In genomic region chr16:2874032-2874431, GRCh38 we compare ENCODE assay signal across 22 cellular contexts. TPM values are rescaled to one million over a fixed set of nuclear protein-coding genes. Genes with fewer than 3 reads are reported as not detected.
DNase-seq lines count a peak whose midpoint lies in the region; ATAC-seq, FAIRE-seq and TF ChIP-seq lines count a peak whose summit lies in the region.
"Had no signal": no experiment of that assay in that cellular context is flagged by ENCODE, and none has a peak within 500 bp of the region (broad histone marks: within the 10 kb centered on the region; RNA-seq: fewer than 3 reads in every experiment).

No MANE protein-coding gene starts in this region.

- no peaks in the 10 kb centered on the region for H3F3A ChIP-seq in PC-3 (ENCODE audit: low read length, unreplicated experiment)

- in situ Hi-C loops in HepG2 (cut with HindIII; ENCODE audit: extremely low pct_ligation_motif_present, low pct_unique_long_range_greater_than_20kb): loop anchor here (5.0 kb wide), 2 partner anchors 37 to 38 kb away; partner anchors contain the start of gene FLYWCH1

- no peak for FAIRE-seq in HepG2 (lab: Jason Lieb, UNC)

- BruUV-seq in HepG2 (replicated peaks; lab: Mats Ljungman, UMichigan): no TSS peak
- no TSS peak for BruUV-seq in PC-3 (replicated peaks; lab: Mats Ljungman, UMichigan)

- H3K4me2 ChIP-seq in HepG2 (ENCODE audit: low read depth, low read length): peak overlapping the region; percentile 71
- no peak overlapping the region for H3K4me2 ChIP-seq in PC-3 (ENCODE audit: low read length)

- TF ChIP-seq RAD21 in HepG2 (CRISPR knock-in tag; IDR thresholded peaks at IDR 0.05): no peak

- H3K79me2 ChIP-seq in HepG2 (ENCODE audit: insufficient read depth, low read length) (no peaks in the 10 kb centered on the region), PC-3 (ENCODE audit: low read length) (no peaks in the 10 kb centered on the region)

- no peak overlapping the region for H3K27ac ChIP-seq in HepG2 (ENCODE audit: extremely low read length, insufficient read depth, low read length)
- H3K27ac ChIP-seq in right lobe of liver: no peak overlapping the region
- H3K27ac ChIP-seq in PC-3 (ENCODE audit: low read length): no peak overlapping the region
- H3K27ac ChIP-seq in lower lobe of right lung: no peak overlapping the region

- intact Hi-C loops in HepG2 (cut with micrococcal nuclease; ENCODE audit: unreplicated experiment) (loop anchor here (2.0 kb wide), 2 partner anchors 31 to 45 kb away; no protein-coding TSS in a partner anchor), right lobe of liver (cut with DNase I) (no loop called here), PC-3 (cut with micrococcal nuclease) (loop anchor here (2.0 kb wide), 2 partner anchors 45 to 53 kb away; no protein-coding TSS in a partner anchor), lower lobe of right lung (cut with DNase I) (loop anchor here (10.0 kb wide), 1 partner anchor 51 kb away; no protein-coding TSS in a partner anchor)

- no peaks in the 10 kb centered on the region for H3K9me3 ChIP-seq in HepG2 (ENCODE audit: low read length)
- H3K9me3 ChIP-seq in right lobe of liver: no peaks in the 10 kb centered on the region
- no peaks in the 10 kb centered on the region for H3K9me3 ChIP-seq in PC-3 (ENCODE audit: low read length)
- no peaks in the 10 kb centered on the region for H3K9me3 ChIP-seq in lower lobe of right lung

- peaks cover 28% of the 10 kb centered on the region for H3K4me1 ChIP-seq in HepG2 (ENCODE audit: insufficient read depth, low read length)
- H3K4me1 ChIP-seq in right lobe of liver: peaks cover 0 to 1% (median 0%) of the 10 kb centered on the region in 4 donors
- no peaks in the 10 kb centered on the region for H3K4me1 ChIP-seq in PC-3 (ENCODE audit: insufficient read depth, low read length)
- H3K4me1 ChIP-seq in lower lobe of right lung: no peaks in the 10 kb centered on the region

- ATAC-seq in HepG2 (no peak), right lobe of liver (no peak), PC-3 (no peak), lower lobe of right lung (no peak), HG03460 (IDR thresholded peaks at IDR 0.05; ENCODE audit: unreplicated experiment) (no peak)
- ATAC-seq in activated naive CD4-positive, alpha-beta T cell treated with anti-CD3 and anti-CD28 coated beads, Interleukin-2, amount 50 U/mL, for 72 hours: no peak

- TF ChIP-seq CTCF in HepG2 (CRISPR knock-in tag; IDR thresholded peaks at IDR 0.05) (no peak), right lobe of liver (IDR thresholded peaks at IDR 0.05) (no peak), PC-3 (conservative IDR thresholded peaks at IDR 0.05; ENCODE audit: low read depth, low read length) (no peak), lower lobe of right lung (IDR thresholded peaks at IDR 0.05) (no peak)

- POLR2A ChIA-PET in HepG2 (lab: Yijun Ruan, JAX): no interaction called here
- POLR2A ChIA-PET in PC-3 (lab: Charles Lee; ENCODE audit: unreplicated experiment): no interaction called here

- H4K20me1 ChIP-seq in HepG2 (ENCODE audit: insufficient read depth, low read length): no peaks in the 10 kb centered on the region
- no peaks in the 10 kb centered on the region for H4K20me1 ChIP-seq in PC-3 (ENCODE audit: low read length)

- H3K9me2 ChIP-seq in PC-3 (replicated peaks; ENCODE audit: low read length): no peaks in the 10 kb centered on the region

- DNase-seq in HepG2 (ENCODE audit: low spot score) (no peak), right lobe of liver (no peak), PC-3 (no peak), lower lobe of right lung (peak; percentile 2), NCI-H1930 (lab: John Stamatoyannopoulos, UW) (no peak), NOMO-1 treated with DMSO at 0.1 percent for 48 hours (lab: John Stamatoyannopoulos, UW; ENCODE audit: unreplicated experiment) (no peak)
- no peak for DNase-seq in activated naive CD4-positive, alpha-beta T cell treated with anti-CD3 and anti-CD28 coated beads, Interleukin-2, amount 50 U/mL, for 72 hours (ENCODE audit: low spot score in 2 of 2)
- DNase-seq: activated CD4-positive, alpha-beta T cell treated with anti-CD3 and anti-CD28 coated beads for 4 hours; HFFc6; NCI-H1092; NCI-H526 treated with DMSO at 0.1 percent for 48 hours; SIG-M5; stimulated activated CD4-positive, alpha-beta T cell treated with anti-CD3 and anti-CD28 coated beads, Interleukin-12 subunit alpha, Interleukin-12 subunit beta, amount 100 ng/mL, for 4 hours; T-helper 1 cell had no signal

- H3K4me3 ChIP-seq in HepG2 (replicated peaks in 1 of 3; ENCODE audit: insufficient read depth in 1 of 3, low read depth in 2 of 3, low read length in 3 of 3) (peak overlapping the region in 1 of 3 experiments; percentile 58; a peak in 1 of 6 replicates), right lobe of liver (no peak overlapping the region), PC-3 (ENCODE audit: low read length) (no peak overlapping the region), lower lobe of right lung (no peak overlapping the region)

- H3K36me3 ChIP-seq in HepG2 (replicated peaks in 1 of 2; ENCODE audit: control insufficient read depth in 1 of 2, insufficient read depth in 2 of 2, low read length in 2 of 2): no peaks in the 10 kb centered on the region
- H3K36me3 ChIP-seq in right lobe of liver: no peaks in the 10 kb centered on the region
- no peaks in the 10 kb centered on the region for H3K36me3 ChIP-seq in PC-3 (ENCODE audit: low read depth, low read length)
- no peaks in the 10 kb centered on the region for H3K36me3 ChIP-seq in lower lobe of right lung

- H2AFZ ChIP-seq in HepG2 (ENCODE audit: low read length): peak overlapping the region; percentile 24
- H2AFZ ChIP-seq in PC-3 (ENCODE audit: low read length): peak overlapping the region; percentile 38; the same call in 1 of the 2 replicates

- TF ChIP-seq POLR2A in HepG2 (IDR thresholded peaks at IDR 0.05; ENCODE audit: insufficient read depth in 1 of 2, low read depth in 2 of 2, low read length in 2 of 2): no peak
- no peak for TF ChIP-seq POLR2A in right lobe of liver (IDR thresholded peaks at IDR 0.05)

- H3K36me3 Mint-ChIP-seq in activated naive CD4-positive, alpha-beta T cell treated with anti-CD3 and anti-CD28 coated beads, Interleukin-2, amount 50 U/mL, for 72 hours: no peaks in the 10 kb centered on the region
- H3K36me3 Mint-ChIP-seq: activated naive CD4-positive, alpha-beta T cell treated with anti-CD3 and anti-CD28 coated beads, Interleukin-2, amount 10 ng/mL, durations not matched to agents 7 days and 5 days; type B pancreatic cell had no signal

- no peaks in the 10 kb centered on the region for H3K9me3 Mint-ChIP-seq in activated naive CD4-positive, alpha-beta T cell treated with anti-CD3 and anti-CD28 coated beads, Interleukin-2, amount 50 U/mL, for 72 hours
- H3K9me3 Mint-ChIP-seq: activated naive CD4-positive, alpha-beta T cell treated with anti-CD3 and anti-CD28 coated beads, Interleukin-2, amount 10 ng/mL, durations not matched to agents 7 days and 5 days; dendritic cell treated with granulocyte-macrophage colony-stimulating factor and Interleukin-4, amounts not matched to agents 40 ng/mL and 50 ng/mL, for 4 days; HFFc6; stimulated activated naive CD8-positive, alpha-beta T cell treated with anti-CD3 and anti-CD28 coated beads, Interleukin-15, amount 100 ng/mL, for 72 hours; type B pancreatic cell had no signal

- no peaks in the 10 kb centered on the region; a peak in 1 of 5 replicates for H3K27me3 ChIP-seq in HepG2 (ENCODE audit: control insufficient read depth in 1 of 2, insufficient read depth in 2 of 2, low read length in 2 of 2)
- no peaks in the 10 kb centered on the region for H3K27me3 ChIP-seq in right lobe of liver
- H3K27me3 ChIP-seq in PC-3 (ENCODE audit: low read length): no peaks in the 10 kb centered on the region
- no peaks in the 10 kb centered on the region for H3K27me3 ChIP-seq in lower lobe of right lung (ENCODE audit: low read depth)

- WGBS in HepG2 (ENCODE audit: low lambda C conversion rate): 16% methylated on average over 6 of the region's 6 CpGs
- WGBS in right lobe of liver (ENCODE audit: insufficient coverage, low coverage, low lambda C conversion rate, missing lambda C conversion rate): 52% methylated on average over 6 of the region's 6 CpGs

- CTCF ChIA-PET in HepG2 (lab: Yijun Ruan, JAX; ENCODE audit: low intra/inter-chr PET ratio, low total read pairs): interaction anchor here (1.6 to 2.1 kb wide), 3 partner anchors 31 to 53 kb away, joined by 6 to 24 read pairs (median 7); no protein-coding TSS in a partner anchor
- CTCF ChIA-PET in PC-3 (lab: Charles Lee): no interaction called here

- TF ChIP-seq EP300 in HepG2 (IDR thresholded peaks at IDR 0.05; ENCODE audit: low read depth in 2 of 2, low read length in 2 of 2) (no peak), HepG2 (CRISPR knock-in tag; IDR thresholded peaks at IDR 0.05; ENCODE audit: borderline replicate concordance) (no peak)

- H3K9ac ChIP-seq in HepG2 (ENCODE audit: insufficient read depth, low read depth, low read length) (no peak overlapping the region), PC-3 (ENCODE audit: low read length) (no peak overlapping the region)

- H3K27ac Mint-ChIP-seq in activated naive CD4-positive, alpha-beta T cell treated with anti-CD3 and anti-CD28 coated beads, Interleukin-2, amount 50 U/mL, for 72 hours: no peak overlapping the region
- H3K27ac Mint-ChIP-seq: activated naive CD4-positive, alpha-beta T cell treated with anti-CD3 and anti-CD28 coated beads, Interleukin-2, amount 10 ng/mL, durations not matched to agents 7 days and 5 days; dendritic cell treated with granulocyte-macrophage colony-stimulating factor and Interleukin-4, amounts not matched to agents 40 ng/mL and 50 ng/mL, for 4 days; HFFc6; stimulated activated naive CD8-positive, alpha-beta T cell treated with anti-CD3 and anti-CD28 coated beads, Interleukin-15, amount 100 ng/mL, for 72 hours; type B pancreatic cell had no signal

RNA-seq across cellular contexts. Expression of gene FLYWCH2, which starts 9.0 kb away (rescaled TPM):
- total RNA-seq in HepG2 (2016; rRNA removed; fragmentation: Illumina TruSeq; extraction: Trizol): 19.8 and 20.2 TPM in 2 replicates
- 13.2 and 27.5 TPM in 2 replicates for total RNA-seq in HepG2 (2016; cell fraction: cytosol; rRNA removed; fragmentation: Illumina TruSeq; extraction: Trizol; ENCODE audit: low read depth)
- total RNA-seq in HepG2 (2016; cell fraction: insoluble cytoplasmic fraction; rRNA removed; fragmentation: Illumina TruSeq; extraction: Trizol): 17.6 and 22.1 TPM in 2 replicates
- total RNA-seq in HepG2 (2016; cell fraction: membrane; rRNA removed; fragmentation: Illumina TruSeq; extraction: Trizol): 15.1 and 28.9 TPM in 2 replicates
- total RNA-seq in HepG2 (2016; cell fraction: nucleus; rRNA removed; fragmentation: Illumina TruSeq; extraction: Trizol): 7.3 and 8.3 TPM in 2 replicates
- polyA plus RNA-seq in HepG2 (2011; rRNA removed): 16.9 and 17.3 TPM in 2 replicates
- polyA plus RNA-seq in HepG2 (2011; cell fraction: cytosol; rRNA removed): 20.3 and 34.0 TPM in 2 replicates
- 18.3 and 20.0 TPM in 2 replicates for polyA plus RNA-seq in HepG2 (2011; cell fraction: nucleus; rRNA removed)
- 10.2 and 14.8 TPM in 2 replicates for polyA plus RNA-seq in HepG2 (2012)
- polyA plus RNA-seq in HepG2 (2016; cell fraction: cytosol; fragmentation: Illumina TruSeq; extraction: Trizol; ENCODE audit: low read depth): 15.2 and 26.7 TPM in 2 replicates
- 21.6 and 24.2 TPM in 2 replicates for polyA plus RNA-seq in HepG2 (2016; cell fraction: insoluble cytoplasmic fraction; fragmentation: Illumina TruSeq; extraction: Trizol; ENCODE audit: low read depth)
- 15.5 and 29.2 TPM in 2 replicates for polyA plus RNA-seq in HepG2 (2016; cell fraction: membrane; fragmentation: Illumina TruSeq; extraction: Trizol; ENCODE audit: low read depth)
- polyA plus RNA-seq in HepG2 (2016; cell fraction: nucleus; fragmentation: Illumina TruSeq; extraction: Trizol; ENCODE audit: insufficient read depth, low read depth): 16.2 and 16.3 TPM in 2 replicates
- 9.8 and 35.9 TPM in 2 replicates for polyA minus RNA-seq in HepG2 (2011; rRNA and poly(A)+ RNA removed; ENCODE audit: low replicate concordance)
- 10.9 and 11.7 TPM in 2 replicates for polyA minus RNA-seq in HepG2 (2011; cell fraction: cytosol; rRNA and poly(A)+ RNA removed)
- 4.0 and 4.9 TPM in 2 replicates for polyA minus RNA-seq in HepG2 (2011; cell fraction: nucleus; rRNA and poly(A)+ RNA removed)
- 10 to 100 TPM in 2 of 6 experiments, 1 to 10 TPM in 4; 3.6 to 18.9 (median 5.6) TPM for total RNA-seq in right lobe of liver
- 92.0 and 100 TPM in 2 replicates for total RNA-seq in PC-3 (2014; rRNA removed)
- total RNA-seq in lower lobe of right lung: 27.8 TPM
- 10 to 100 TPM in 1 of 2 donors, 1 to 10 TPM in 1; 9.4 to 17.4 TPM for total RNA-seq in activated naive CD4-positive, alpha-beta T cell treated with anti-CD3 and anti-CD28 coated beads, Interleukin-2, amount 50 U/mL, for 72 hours

RNA-seq across cellular contexts. Expression of gene PRSS22, which starts 16.1 kb away (rescaled TPM):
- total RNA-seq in HepG2 (2016; rRNA removed; fragmentation: Illumina TruSeq; extraction: Trizol) (0.24 TPM in 1 of 2 replicates, not detected in the other), right lobe of liver (1 to 10 TPM in 2 of 6 experiments, under 1 TPM in 3, not detected in 1; 0.18 to 2.1 (median 0.84) TPM), PC-3 (2014; rRNA removed) (36.9 and 42.5 TPM in 2 replicates), lower lobe of right lung (15.3 TPM)
- not detected in 2 replicates for total RNA-seq in HepG2 (2016; cell fraction: cytosol; rRNA removed; fragmentation: Illumina TruSeq; extraction: Trizol; ENCODE audit: low read depth)
- 0.15 TPM in 1 of 2 replicates, not detected in the other for total RNA-seq in HepG2 (2016; cell fraction: insoluble cytoplasmic fraction; rRNA removed; fragmentation: Illumina TruSeq; extraction: Trizol)
- total RNA-seq in HepG2 (2016; cell fraction: membrane; rRNA removed; fragmentation: Illumina TruSeq; extraction: Trizol): not detected in 2 replicates
- total RNA-seq in HepG2 (2016; cell fraction: nucleus; rRNA removed; fragmentation: Illumina TruSeq; extraction: Trizol): not detected in 2 replicates
- 0.24 and 0.32 TPM in 2 replicates for polyA plus RNA-seq in HepG2 (2011; rRNA removed)
- polyA plus RNA-seq in HepG2 (2011; cell fraction: cytosol; rRNA removed): 0.26 and 0.27 TPM in 2 replicates
- polyA plus RNA-seq in HepG2 (2011; cell fraction: nucleus; rRNA removed): 0.87 and 0.88 TPM in 2 replicates
- not detected in 2 replicates for polyA plus RNA-seq in HepG2 (2012)
- polyA plus RNA-seq in HepG2 (2016; cell fraction: cytosol; fragmentation: Illumina TruSeq; extraction: Trizol; ENCODE audit: low read depth): not detected in 2 replicates
- not detected in 2 replicates for polyA plus RNA-seq in HepG2 (2016; cell fraction: insoluble cytoplasmic fraction; fragmentation: Illumina TruSeq; extraction: Trizol; ENCODE audit: low read depth)
- polyA plus RNA-seq in HepG2 (2016; cell fraction: membrane; fragmentation: Illumina TruSeq; extraction: Trizol; ENCODE audit: low read depth): not detected in 2 replicates
- 0.57 TPM in 1 of 2 replicates, not detected in the other for polyA plus RNA-seq in HepG2 (2016; cell fraction: nucleus; fragmentation: Illumina TruSeq; extraction: Trizol; ENCODE audit: insufficient read depth, low read depth)
- 0.42 and 1.0 TPM in 2 replicates for polyA minus RNA-seq in HepG2 (2011; rRNA and poly(A)+ RNA removed; ENCODE audit: low replicate concordance)
- not detected in 2 replicates for polyA minus RNA-seq in HepG2 (2011; cell fraction: cytosol; rRNA and poly(A)+ RNA removed)
- polyA minus RNA-seq in HepG2 (2011; cell fraction: nucleus; rRNA and poly(A)+ RNA removed): not detected in 2 replicates
- total RNA-seq in activated naive CD4-positive, alpha-beta T cell treated with anti-CD3 and anti-CD28 coated beads, Interleukin-2, amount 50 U/mL, for 72 hours: under 1 TPM in 1 of 2 donors, not detected in 1; 0.34 TPM
- total RNA-seq: cardiac septum, glomerular endothelial cell, HFFc6, occipital lobe had no signal

RNA-seq across cellular contexts. Expression of gene FLYWCH1, which starts 37.7 kb away (rescaled TPM):
- total RNA-seq in HepG2 (2016; rRNA removed; fragmentation: Illumina TruSeq; extraction: Trizol) (9.9 and 12.4 TPM in 2 replicates), right lobe of liver (10 to 100 TPM in 5 of 6 experiments, 1 to 10 TPM in 1; 9.3 to 19.8 (median 15.1) TPM), PC-3 (2014; rRNA removed) (41.4 and 54.7 TPM in 2 replicates), lower lobe of right lung (34.7 TPM)
- total RNA-seq in HepG2 (2016; cell fraction: cytosol; rRNA removed; fragmentation: Illumina TruSeq; extraction: Trizol; ENCODE audit: low read depth): 2.1 and 2.4 TPM in 2 replicates
- total RNA-seq in HepG2 (2016; cell fraction: insoluble cytoplasmic fraction; rRNA removed; fragmentation: Illumina TruSeq; extraction: Trizol): 7.4 and 12.0 TPM in 2 replicates
- 5.7 and 6.7 TPM in 2 replicates for total RNA-seq in HepG2 (2016; cell fraction: membrane; rRNA removed; fragmentation: Illumina TruSeq; extraction: Trizol)
- total RNA-seq in HepG2 (2016; cell fraction: nucleus; rRNA removed; fragmentation: Illumina TruSeq; extraction: Trizol): 7.5 and 8.9 TPM in 2 replicates
- polyA plus RNA-seq in HepG2 (2011; rRNA removed): 7.3 and 11.3 TPM in 2 replicates
- 7.4 and 13.0 TPM in 2 replicates for polyA plus RNA-seq in HepG2 (2011; cell fraction: cytosol; rRNA removed)
- 19.4 and 20.7 TPM in 2 replicates for polyA plus RNA-seq in HepG2 (2011; cell fraction: nucleus; rRNA removed)
- polyA plus RNA-seq in HepG2 (2012): 4.8 and 9.8 TPM in 2 replicates
- polyA plus RNA-seq in HepG2 (2016; cell fraction: cytosol; fragmentation: Illumina TruSeq; extraction: Trizol; ENCODE audit: low read depth): 1.4 and 1.7 TPM in 2 replicates
- polyA plus RNA-seq in HepG2 (2016; cell fraction: insoluble cytoplasmic fraction; fragmentation: Illumina TruSeq; extraction: Trizol; ENCODE audit: low read depth): 9.4 and 11.6 TPM in 2 replicates
- polyA plus RNA-seq in HepG2 (2016; cell fraction: membrane; fragmentation: Illumina TruSeq; extraction: Trizol; ENCODE audit: low read depth): 5.2 and 5.3 TPM in 2 replicates
- 18.2 and 22.5 TPM in 2 replicates for polyA plus RNA-seq in HepG2 (2016; cell fraction: nucleus; fragmentation: Illumina TruSeq; extraction: Trizol; ENCODE audit: insufficient read depth, low read depth)
- polyA minus RNA-seq in HepG2 (2011; rRNA and poly(A)+ RNA removed; ENCODE audit: low replicate concordance): 19.9 and 35.0 TPM in 2 replicates
- 6.9 and 10.6 TPM in 2 replicates for polyA minus RNA-seq in HepG2 (2011; cell fraction: cytosol; rRNA and poly(A)+ RNA removed)
- 6.5 and 7.6 TPM in 2 replicates for polyA minus RNA-seq in HepG2 (2011; cell fraction: nucleus; rRNA and poly(A)+ RNA removed)
- 10 to 100 TPM; 28.8 to 55.4 TPM for total RNA-seq in activated naive CD4-positive, alpha-beta T cell treated with anti-CD3 and anti-CD28 coated beads, Interleukin-2, amount 50 U/mL, for 72 hours

RNA-seq across cellular contexts. Expression of gene ZG16B, which starts 43.9 kb away (rescaled TPM):
- total RNA-seq in HepG2 (2016; rRNA removed; fragmentation: Illumina TruSeq; extraction: Trizol) (1.5 and 1.8 TPM in 2 replicates), right lobe of liver (1 to 10 TPM in 1 of 6 experiments, under 1 TPM in 3, not detected in 2; 0.24 to 1.6 (median 0.50) TPM), PC-3 (2014; rRNA removed) (8.6 and 17.0 TPM in 2 replicates), lower lobe of right lung (4.5 TPM)
- total RNA-seq in HepG2 (2016; cell fraction: cytosol; rRNA removed; fragmentation: Illumina TruSeq; extraction: Trizol; ENCODE audit: low read depth): 0.97 and 1.4 TPM in 2 replicates
- 0.97 and 1.7 TPM in 2 replicates for total RNA-seq in HepG2 (2016; cell fraction: insoluble cytoplasmic fraction; rRNA removed; fragmentation: Illumina TruSeq; extraction: Trizol)
- total RNA-seq in HepG2 (2016; cell fraction: membrane; rRNA removed; fragmentation: Illumina TruSeq; extraction: Trizol): 2.0 and 2.2 TPM in 2 replicates
- total RNA-seq in HepG2 (2016; cell fraction: nucleus; rRNA removed; fragmentation: Illumina TruSeq; extraction: Trizol): 1.4 and 1.9 TPM in 2 replicates
- 11.3 and 14.3 TPM in 2 replicates for polyA plus RNA-seq in HepG2 (2011; rRNA removed)
- polyA plus RNA-seq in HepG2 (2011; cell fraction: cytosol; rRNA removed): 12.2 and 13.9 TPM in 2 replicates
- 8.9 and 18.3 TPM in 2 replicates for polyA plus RNA-seq in HepG2 (2011; cell fraction: nucleus; rRNA removed)
- polyA plus RNA-seq in HepG2 (2012): 13.3 and 13.8 TPM in 2 replicates
- polyA plus RNA-seq in HepG2 (2016; cell fraction: cytosol; fragmentation: Illumina TruSeq; extraction: Trizol; ENCODE audit: low read depth): 1.0 and 1.1 TPM in 2 replicates
- 0.84 and 1.1 TPM in 2 replicates for polyA plus RNA-seq in HepG2 (2016; cell fraction: insoluble cytoplasmic fraction; fragmentation: Illumina TruSeq; extraction: Trizol; ENCODE audit: low read depth)
- 1.4 TPM in 2 replicates for polyA plus RNA-seq in HepG2 (2016; cell fraction: membrane; fragmentation: Illumina TruSeq; extraction: Trizol; ENCODE audit: low read depth)
- 2.4 and 4.4 TPM in 2 replicates for polyA plus RNA-seq in HepG2 (2016; cell fraction: nucleus; fragmentation: Illumina TruSeq; extraction: Trizol; ENCODE audit: insufficient read depth, low read depth)
- polyA minus RNA-seq in HepG2 (2011; rRNA and poly(A)+ RNA removed; ENCODE audit: low replicate concordance): 4.8 and 6.8 TPM in 2 replicates
- polyA minus RNA-seq in HepG2 (2011; cell fraction: cytosol; rRNA and poly(A)+ RNA removed): 2.6 and 3.3 TPM in 2 replicates
- 5.4 and 9.0 TPM in 2 replicates for polyA minus RNA-seq in HepG2 (2011; cell fraction: nucleus; rRNA and poly(A)+ RNA removed)
- 1 to 10 TPM in 1 of 2 donors, under 1 TPM in 1; 0.48 to 1.4 TPM for total RNA-seq in activated naive CD4-positive, alpha-beta T cell treated with anti-CD3 and anti-CD28 coated beads, Interleukin-2, amount 50 U/mL, for 72 hours
- total RNA-seq: cardiac septum had no signal

RNA-seq across cellular contexts. Expression of gene PRSS21, which starts 57.0 kb away (rescaled TPM):
- not detected in 2 replicates for total RNA-seq in HepG2 (2016; rRNA removed; fragmentation: Illumina TruSeq; extraction: Trizol)
- total RNA-seq in HepG2 (2016; cell fraction: cytosol; rRNA removed; fragmentation: Illumina TruSeq; extraction: Trizol; ENCODE audit: low read depth): not detected in 2 replicates
- not detected in 2 replicates for total RNA-seq in HepG2 (2016; cell fraction: insoluble cytoplasmic fraction; rRNA removed; fragmentation: Illumina TruSeq; extraction: Trizol)
- total RNA-seq in HepG2 (2016; cell fraction: membrane; rRNA removed; fragmentation: Illumina TruSeq; extraction: Trizol): not detected in 2 replicates
- total RNA-seq in HepG2 (2016; cell fraction: nucleus; rRNA removed; fragmentation: Illumina TruSeq; extraction: Trizol): not detected in 2 replicates
- polyA plus RNA-seq in HepG2 (2011; rRNA removed): not detected in 2 replicates
- polyA plus RNA-seq in HepG2 (2011; cell fraction: cytosol; rRNA removed): not detected in 2 replicates
- polyA plus RNA-seq in HepG2 (2011; cell fraction: nucleus; rRNA removed): not detected in 2 replicates
- polyA plus RNA-seq in HepG2 (2012): not detected in 2 replicates
- polyA plus RNA-seq in HepG2 (2016; cell fraction: cytosol; fragmentation: Illumina TruSeq; extraction: Trizol; ENCODE audit: low read depth): not detected in 2 replicates
- not detected in 2 replicates for polyA plus RNA-seq in HepG2 (2016; cell fraction: insoluble cytoplasmic fraction; fragmentation: Illumina TruSeq; extraction: Trizol; ENCODE audit: low read depth)
- polyA plus RNA-seq in HepG2 (2016; cell fraction: membrane; fragmentation: Illumina TruSeq; extraction: Trizol; ENCODE audit: low read depth): not detected in 2 replicates
- polyA plus RNA-seq in HepG2 (2016; cell fraction: nucleus; fragmentation: Illumina TruSeq; extraction: Trizol; ENCODE audit: insufficient read depth, low read depth): not detected in 2 replicates
- 0.32 and 219 TPM in 2 replicates for polyA minus RNA-seq in HepG2 (2011; rRNA and poly(A)+ RNA removed; ENCODE audit: low replicate concordance)
- polyA minus RNA-seq in HepG2 (2011; cell fraction: cytosol; rRNA and poly(A)+ RNA removed): 1.1 TPM in 1 of 2 replicates, not detected in the other
- polyA minus RNA-seq in HepG2 (2011; cell fraction: nucleus; rRNA and poly(A)+ RNA removed): 0.50 and 0.64 TPM in 2 replicates
- not detected for total RNA-seq in right lobe of liver
- total RNA-seq in PC-3 (2014; rRNA removed): not detected in 2 replicates
- total RNA-seq in lower lobe of right lung: 26.5 TPM
- total RNA-seq in activated naive CD4-positive, alpha-beta T cell treated with anti-CD3 and anti-CD28 coated beads, Interleukin-2, amount 50 U/mL, for 72 hours: 1 to 10 TPM; 1.8 to 2.4 TPM
- total RNA-seq: cardiac septum, glomerular endothelial cell, HFFc6, occipital lobe had no signal

Comparison
In these comparisons a context has a peak if more than half of its experiments do, and no peak if none do; other contexts are left out.
1. intact Hi-C loops: an anchor here in HepG2 (2.0 kb wide), PC-3 (2.0 kb wide) and lower lobe of right lung (10.0 kb wide); none called in right lobe of liver.